In the genomic region with DNA sequence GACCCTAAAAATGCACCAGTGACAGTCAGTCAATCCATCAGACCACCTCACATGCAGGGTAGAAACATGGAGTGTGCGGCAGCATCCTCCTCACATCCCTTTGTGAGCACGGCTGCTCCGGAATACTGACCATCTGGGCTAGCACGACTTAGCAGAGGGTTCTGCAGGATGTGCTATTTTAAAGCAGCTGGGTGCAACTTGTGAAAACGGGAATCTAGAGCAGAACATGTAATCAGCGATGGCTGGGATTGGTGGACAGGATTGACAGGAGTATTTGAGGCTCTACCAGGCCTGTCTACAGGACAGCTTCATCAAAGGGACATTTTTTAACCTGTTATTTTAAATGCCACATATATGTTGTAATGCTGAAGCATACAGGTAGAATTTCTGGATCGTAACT, we compare ENCODE assay signal across 1 cellular context.
TF ChIP-seq lines count a peak whose summit lies in the region.

No MANE protein-coding gene starts in this region.

TF ChIP-seq in H1, 55 proteins besides CTCF, POLR2A, EP300 and RAD21 (continued from another document):
- TF ChIP-seq POLR2AphosphoS5 (IDR thresholded peaks at IDR 0.05; ENCODE audit: low read depth, low read length) (0 out of 2 replicates have a peak, but pooled peaks have one; percentile 34), SP1 (IDR thresholded peaks at IDR 0.05; ENCODE audit: low read depth, low read length) (no peak)
